ENCODE assay signal across 17 cellular contexts in the genomic region with DNA sequence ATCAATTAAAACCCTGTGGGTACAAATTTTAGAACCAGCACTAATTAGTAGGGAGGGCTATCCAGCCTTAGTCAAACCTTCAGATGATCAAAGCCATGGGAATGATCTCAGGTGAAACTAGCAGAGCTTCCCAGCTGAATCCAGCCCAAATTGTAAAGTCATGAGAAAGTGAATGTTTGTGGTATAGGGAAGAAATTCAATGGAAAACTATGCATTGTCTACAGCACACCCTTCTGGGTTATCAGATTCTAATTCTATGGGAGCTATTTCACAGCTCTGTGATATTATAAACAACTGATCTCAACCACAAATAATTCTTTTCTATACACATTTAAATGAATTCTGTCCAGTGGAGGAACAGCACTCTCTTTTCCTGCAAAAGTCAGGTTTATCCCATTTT. TPM values are rescaled to one million over a fixed set of nuclear protein-coding genes. Genes with fewer than 3 reads are reported as not detected.
A peak's percentile ranks its signal among the peaks of the same experiment; 100 is the strongest.
DNase-seq lines count a peak whose midpoint lies in the region; TF ChIP-seq lines count a peak whose summit lies in the region.
"Had no signal": no experiment of that assay in that cellular context is flagged by ENCODE, and none has a peak within 500 bp of the region (broad histone marks: within the 10 kb centered on the region; RNA-seq: fewer than 3 reads in every experiment).

No MANE protein-coding gene starts in this region.

- no peak overlapping the region for H3K4me2 ChIP-seq in Karpas-422 (ENCODE audit: low read depth, low read length, poor library complexity, severe bottlenecking)

- no peaks in the 10 kb centered on the region for H3K27me3 ChIP-seq in Karpas-422 (ENCODE audit: low read length)

- no peak overlapping the region for H2AFZ ChIP-seq in Karpas-422 (ENCODE audit: low read length)

- no peaks in the 10 kb centered on the region for H3K36me3 ChIP-seq in Karpas-422 (ENCODE audit: insufficient read depth, low read length)

- H3K4me3 ChIP-seq in astrocyte of the spinal cord (ENCODE audit: low read depth, low read length) (no peak overlapping the region), Karpas-422 (ENCODE audit: low read length) (no peak overlapping the region)

- no peaks in the 10 kb centered on the region for H4K20me1 ChIP-seq in Karpas-422 (ENCODE audit: insufficient read depth, low read depth, low read length)

- no peaks in the 10 kb centered on the region for H3K79me2 ChIP-seq in Karpas-422 (ENCODE audit: low read length)

- no peak overlapping the region for H3K9ac ChIP-seq in Karpas-422 (ENCODE audit: low read length)

- no peaks in the 10 kb centered on the region for H3K4me1 ChIP-seq in Karpas-422 (ENCODE audit: low read length)

- no peak for TF ChIP-seq CTCF in astrocyte of the spinal cord (IDR thresholded peaks at IDR 0.05; ENCODE audit: low read depth, low read length)

- DNase-seq in ELR (ENCODE audit: low read depth) (peak; percentile 85), M059J (ENCODE audit: low read depth) (peak; percentile 60), astrocyte of the spinal cord (ENCODE audit: low read depth, low spot score) (peak; percentile 51), kidney tubule cell (ENCODE audit: low spot score) (peak; percentile 23), Karpas-422 (no peak), cerebellar nuclear complex (lab: John Stamatoyannopoulos, UW) (no peak)
- DNase-seq in activated CD4-positive, alpha-beta T cell treated with anti-CD3 and anti-CD28 coated beads, Interleukin-2, amount 50 U/mL, for 48 hours, result no peak
- DNase-seq in activated CD8-positive, alpha-beta memory T cell treated with anti-CD3 and anti-CD28 coated beads, Interleukin-2, amount 50 U/mL, for 48 hours, result no peak
- DNase-seq: CD8-positive, alpha-beta memory T cell; DND-41; KG1; MM.1S; NCI-H1105; NCI-H187 treated with DMSO at 0.1 percent for 48 hours; NCI-H446 treated with DMSO at 0.1 percent for 48 hours; NCI-H774; T-helper 1 cell had no signal

- H3K27ac ChIP-seq in Karpas-422 (ENCODE audit: low read length), result no peak overlapping the region

- no peaks in the 10 kb centered on the region for H3K9me3 ChIP-seq in Karpas-422 (ENCODE audit: low read length)

- H3K9me2 ChIP-seq in Karpas-422 (replicated peaks; ENCODE audit: insufficient read depth, low read length), result no peaks in the 10 kb centered on the region

- in situ Hi-C loops in astrocyte of the spinal cord (cut with HindIII; ENCODE audit: low sequenced_read_pairs), result no loop called here

RNA-seq across cellular contexts. Expression of gene BMPER, which starts 24.6 kb away (rescaled TPM):
- 1.5 and 2.3 TPM in 2 replicates for total RNA-seq in M059J (2014; rRNA removed; shearing (Covaris generic))
- not detected in 2 replicates for total RNA-seq in Karpas-422 (2014; rRNA removed; shearing (Covaris generic); ENCODE audit: low replicate concordance)
- total RNA-seq: CD8-positive, alpha-beta memory T cell had no signal

Comparison
In these comparisons a context has a peak if more than half of its experiments do, and no peak if none do; other contexts are left out.
1. DNase-seq: peak in ELR (single experiment), M059J (single experiment), astrocyte of the spinal cord (single experiment) and kidney tubule cell (single experiment); none in Karpas-422 (single experiment), activated CD4-positive, alpha-beta T cell treated with anti-CD3 and anti-CD28 coated beads, Interleukin-2, amount 50 U/mL, for 48 hours (0 of 2), cerebellar nuclear complex (0 of 2) and activated CD8-positive, alpha-beta memory T cell treated with anti-CD3 and anti-CD28 coated beads, Interleukin-2, amount 50 U/mL, for 48 hours (single experiment).